28 cellular contexts compared by ENCODE assay signal in the genomic region with DNA sequence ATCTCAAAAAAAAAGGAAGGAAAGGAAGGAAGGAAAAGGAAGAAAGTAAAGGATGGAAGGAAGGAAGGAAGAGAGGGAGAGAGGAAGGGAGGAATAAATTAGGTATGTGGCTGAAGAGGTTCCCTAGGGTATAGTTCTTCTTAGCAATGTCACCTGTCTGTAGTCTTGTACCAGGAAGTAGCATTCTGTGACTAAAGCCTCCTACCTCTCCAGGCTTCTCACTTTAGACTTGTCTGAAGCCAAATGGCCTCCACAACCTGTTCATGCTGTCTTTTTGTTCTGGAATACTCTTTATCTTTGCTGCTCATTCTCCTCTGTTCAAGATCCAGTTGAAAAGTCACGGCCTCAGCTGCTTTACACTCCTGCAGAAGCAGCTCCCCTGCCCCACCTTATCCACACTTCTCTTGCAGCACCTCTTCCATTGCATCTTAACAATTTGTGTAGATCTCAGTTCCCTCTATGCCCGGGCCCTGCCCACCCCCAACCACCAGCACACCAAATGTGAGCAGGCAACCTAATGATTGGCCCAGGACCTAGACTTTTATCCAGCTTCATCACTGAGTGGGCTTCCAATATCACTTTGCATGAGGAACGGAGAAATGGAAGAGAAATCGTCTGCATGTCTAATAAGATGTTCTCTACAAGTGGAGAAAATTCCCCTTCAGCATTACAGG. TPM values are rescaled to one million over a fixed set of nuclear protein-coding genes. Genes with fewer than 3 reads are reported as not detected.
DNase-seq lines count a peak whose midpoint lies in the region; ATAC-seq and TF ChIP-seq lines count a peak whose summit lies in the region.
"Had no signal": no experiment of that assay in that cellular context is flagged by ENCODE, and none has a peak within 500 bp of the region (broad histone marks: within the 10 kb centered on the region; RNA-seq: fewer than 3 reads in every experiment).

No MANE protein-coding gene starts in this region.

- H4K20me1 ChIP-seq in DOHH2 (ENCODE audit: control insufficient read depth, insufficient read depth, low read depth, low read length) (no peaks in the 10 kb centered on the region), Loucy (ENCODE audit: insufficient read depth, low read length, poor library complexity, severe bottlenecking) (no peaks in the 10 kb centered on the region)

- ATAC-seq in GM18909 (IDR thresholded peaks at IDR 0.05; ENCODE audit: poor library complexity, unreplicated experiment) (peak; percentile 39), HG03432 (IDR thresholded peaks at IDR 0.05; ENCODE audit: unreplicated experiment) (no peak)
- ATAC-seq: activated CD8-positive, alpha-beta memory T cell treated with anti-CD3 and anti-CD28 coated beads, Interleukin-2, amount 10 ng/mL, durations not matched to agents 7 days and 5 days; heart left ventricle; left cardiac atrium; T-helper 17 cell had no signal

- POLR2A ChIA-PET in A673 (lab: Charles Lee; ENCODE audit: low non-redundant PET), result no interaction called here

- H2AFZ ChIP-seq in Loucy (ENCODE audit: low read length), result no peak overlapping the region

- H3K4me1 ChIP-seq in DOHH2 (ENCODE audit: control insufficient read depth, low read length) (peaks cover 66% of the 10 kb centered on the region), Loucy (ENCODE audit: insufficient read depth, low read length, poor library complexity, severe bottlenecking) (peaks cover 45% of the 10 kb centered on the region), A673 (ENCODE audit: insufficient read depth, low read length, poor library complexity, severe bottlenecking) (no peaks in the 10 kb centered on the region)

- peak overlapping the region; percentile 47 for H3K4me3 ChIP-seq in DOHH2 (ENCODE audit: low read length)
- H3K4me3 ChIP-seq in Loucy (ENCODE audit: low read length, poor library complexity, severe bottlenecking), result no peak overlapping the region
- H3K4me3 ChIP-seq in A673 (ENCODE audit: low read depth, low read length, poor library complexity, severe bottlenecking), result no peak overlapping the region
- H3K4me3 ChIP-seq: dorsolateral prefrontal cortex, heart left ventricle, upper lobe of left lung had no signal

- peak overlapping the region; percentile 23 for H3K27ac Mint-ChIP-seq in mesothelial cell of epicardium
- H3K27ac Mint-ChIP-seq: activated CD4-positive, alpha-beta T cell treated with anti-CD3 and anti-CD28 coated beads, Interleukin-2, amount 10 ng/mL, durations not matched to agents 24 days and 14 days; activated CD8-positive, alpha-beta memory T cell treated with anti-CD3 and anti-CD28 coated beads, Interleukin-2, amount 10 ng/mL, durations not matched to agents 7 days and 5 days; activated naive CD4-positive, alpha-beta T cell treated with anti-CD3 and anti-CD28 coated beads, Interleukin-2, amount 50 U/mL, for 24 hours; activated T-helper 1 cell treated with anti-CD3 and anti-CD28 coated beads, Interleukin-12 subunit alpha, Interleukin-12 subunit beta, Interleukin-2, Interleukin-4 antibody, amounts not matched to agents 30 ng/mL and 10 ng/mL and 1 ng/mL, durations not matched to agents 14 hours and 24 hours and 36 hours; nephron; progenitor cell of endocrine pancreas; T-helper 17 cell had no signal

- no peaks in the 10 kb centered on the region for H3K27me3 ChIP-seq in DOHH2 (ENCODE audit: control insufficient read depth, low read length)
- no peaks in the 10 kb centered on the region for H3K27me3 ChIP-seq in Loucy (ENCODE audit: insufficient read depth, low read length, poor library complexity, severe bottlenecking)
- no peaks in the 10 kb centered on the region for H3K27me3 ChIP-seq in A673 (replicated peaks; ENCODE audit: insufficient read depth, low read depth, low read length, poor library complexity)
- H3K27me3 ChIP-seq: dorsolateral prefrontal cortex, heart left ventricle, upper lobe of left lung had no signal

- CTCF ChIA-PET in A673 (lab: Charles Lee), result no interaction called here

- H3K9me2 ChIP-seq in DOHH2 (replicated peaks; ENCODE audit: control insufficient read depth, low read length), result no peaks in the 10 kb centered on the region
- no peaks in the 10 kb centered on the region for H3K9me2 ChIP-seq in Loucy (replicated peaks; ENCODE audit: low read depth, low read length)

- H3F3A ChIP-seq in DOHH2 (ENCODE audit: control insufficient read depth, insufficient read depth) (peaks cover 24% of the 10 kb centered on the region), Loucy (ENCODE audit: low read depth) (0 out of 2 replicates have a peak, but pooled peaks cover 4% of the 10 kb centered on the region)

- H3K79me2 ChIP-seq in DOHH2 (ENCODE audit: control insufficient read depth, low read length) (peaks cover 77% of the 10 kb centered on the region), Loucy (ENCODE audit: insufficient read depth, low read length) (peaks cover 26% of the 10 kb centered on the region; the same call in 1 of the 2 replicates)

- H3K4me2 ChIP-seq in DOHH2 (ENCODE audit: low read length) (peak overlapping the region; percentile 64), Loucy (ENCODE audit: low read depth, low read length, poor library complexity, severe bottlenecking) (peak overlapping the region; percentile 52)

- no peaks in the 10 kb centered on the region for H3K27me3 Mint-ChIP-seq in mesothelial cell of epicardium (ENCODE audit: low read depth)
- H3K27me3 Mint-ChIP-seq: activated CD4-positive, alpha-beta T cell treated with anti-CD3 and anti-CD28 coated beads, Interleukin-2, amount 10 ng/mL, durations not matched to agents 24 days and 14 days; activated naive CD4-positive, alpha-beta T cell treated with anti-CD3 and anti-CD28 coated beads, Interleukin-2, amount 50 U/mL, for 24 hours; T-helper 17 cell had no signal

- H3K27ac ChIP-seq in DOHH2 (ENCODE audit: low read depth, low read length), result peak overlapping the region; percentile 48
- H3K27ac ChIP-seq in A673 (ENCODE audit: low read depth, low read length, poor library complexity, severe bottlenecking), result no peak overlapping the region
- H3K27ac ChIP-seq: dorsolateral prefrontal cortex, heart left ventricle, upper lobe of left lung had no signal

- peaks cover 30% of the 10 kb centered on the region for H3K36me3 ChIP-seq in DOHH2 (ENCODE audit: control insufficient read depth, low read length)
- no peaks in the 10 kb centered on the region for H3K36me3 ChIP-seq in Loucy (ENCODE audit: insufficient read depth, low read length)
- no peaks in the 10 kb centered on the region for H3K36me3 ChIP-seq in A673 (ENCODE audit: insufficient read depth, low read length, poor library complexity, severe bottlenecking)
- H3K36me3 ChIP-seq: heart left ventricle, upper lobe of left lung had no signal

- peaks cover 22% of the 10 kb centered on the region for H3K36me3 Mint-ChIP-seq in mesothelial cell of epicardium

- peaks cover 13% of the 10 kb centered on the region for H3K4me1 Mint-ChIP-seq in mesothelial cell of epicardium
- H3K4me1 Mint-ChIP-seq: activated CD4-positive, alpha-beta T cell treated with anti-CD3 and anti-CD28 coated beads, Interleukin-2, amount 10 ng/mL, durations not matched to agents 24 days and 14 days; T-helper 17 cell had no signal

- H3K9ac ChIP-seq in Loucy (ENCODE audit: low read depth, low read length, poor library complexity, severe bottlenecking), result no peak overlapping the region

- TF ChIP-seq CTCF in DOHH2 (IDR thresholded peaks at IDR 0.05; ENCODE audit: low read depth, low read length, poor library complexity, severe bottlenecking) (no peak), Loucy (conservative IDR thresholded peaks at IDR 0.05; ENCODE audit: low read length) (no peak), mesothelial cell of epicardium (IDR thresholded peaks at IDR 0.05; ENCODE audit: unreplicated experiment) (no peak), A673 (conservative IDR thresholded peaks at IDR 0.05; ENCODE audit: low read depth, low read length) (no peak)

- H3K9me3 ChIP-seq in DOHH2 (ENCODE audit: control insufficient read depth, insufficient read depth, low read length), result no peaks in the 10 kb centered on the region
- no peaks in the 10 kb centered on the region for H3K9me3 ChIP-seq in Loucy (ENCODE audit: insufficient read depth, low read depth, low read length)
- H3K9me3 ChIP-seq in A673 (ENCODE audit: low read depth, low read length, poor library complexity, severe bottlenecking), result no peaks in the 10 kb centered on the region
- H3K9me3 ChIP-seq: heart left ventricle, upper lobe of left lung had no signal

- peaks cover 5% of the 10 kb centered on the region for H3K9me3 Mint-ChIP-seq in mesothelial cell of epicardium
- H3K9me3 Mint-ChIP-seq: activated naive CD4-positive, alpha-beta T cell treated with anti-CD3 and anti-CD28 coated beads, Interleukin-2, amount 50 U/mL, for 24 hours; activated T-helper 1 cell treated with anti-CD3 and anti-CD28 coated beads, Interleukin-12 subunit alpha, Interleukin-12 subunit beta, Interleukin-2, Interleukin-4 antibody, amounts not matched to agents 30 ng/mL and 10 ng/mL and 1 ng/mL, durations not matched to agents 14 hours and 24 hours and 36 hours; nephron had no signal

- no TSS peak for BruUV-seq in A673 (replicated peaks; lab: Mats Ljungman, UMichigan)

- intact Hi-C loops in A673 (cut with micrococcal nuclease; ENCODE audit: unreplicated experiment), result no loop called here

- H3K4me3 Mint-ChIP-seq in mesothelial cell of epicardium, result no peak overlapping the region
- H3K4me3 Mint-ChIP-seq: activated CD4-positive, alpha-beta T cell treated with anti-CD3 and anti-CD28 coated beads, Interleukin-2, amount 10 ng/mL, durations not matched to agents 24 days and 14 days; activated CD8-positive, alpha-beta memory T cell treated with anti-CD3 and anti-CD28 coated beads, Interleukin-2, amount 10 ng/mL, durations not matched to agents 7 days and 5 days; activated naive CD4-positive, alpha-beta T cell treated with anti-CD3 and anti-CD28 coated beads, Interleukin-2, amount 50 U/mL, for 24 hours; activated T-helper 1 cell treated with anti-CD3 and anti-CD28 coated beads, Interleukin-12 subunit alpha, Interleukin-12 subunit beta, Interleukin-2, Interleukin-4 antibody, amounts not matched to agents 30 ng/mL and 10 ng/mL and 1 ng/mL, durations not matched to agents 14 hours and 24 hours and 36 hours; nephron; T-helper 17 cell had no signal

- DNase-seq in mesothelial cell of epicardium (ENCODE audit: low spot score in 2 of 2, unreplicated experiment in 2 of 2) (no peak), mesenteric fat pad (ENCODE audit: low spot score) (no peak), A673 (ENCODE audit: low spot score) (no peak), hippocampal formation (lab: John Stamatoyannopoulos, UW) (no peak)
- DNase-seq: activated CD4-positive, alpha-beta T cell treated with anti-CD3 and anti-CD28 coated beads, Interleukin-2, amount 10 ng/mL, durations not matched to agents 24 days and 14 days; activated CD8-positive, alpha-beta memory T cell treated with anti-CD3 and anti-CD28 coated beads, Interleukin-2, amount 10 ng/mL, durations not matched to agents 7 days and 5 days; aorta; C1 segment of cervical spinal cord; caudate nucleus; dorsolateral prefrontal cortex; HCEC 1CT; heart left ventricle; KG1; left cardiac atrium; midbrain; NCI-H187 treated with DMSO at 0.1 percent for 48 hours; NCI-H446; stimulated activated CD8-positive, alpha-beta memory T cell treated with anti-CD3 and anti-CD28 coated beads, Interleukin-4, amount 100 ng/mL, for 48 hours; T-helper 17 cell; upper lobe of left lung had no signal

RNA-seq across cellular contexts. Expression of gene GCNT2, which starts 19.1 kb away (rescaled TPM):
- total RNA-seq in mesothelial cell of epicardium (29.3 to 35.0 TPM (median 32.2 TPM) in 3 replicates), mesenteric fat pad (3.0 TPM), A673 (2021) (0.28 and 0.70 TPM in 2 replicates)
